ENCODE assay signal across 12 cellular contexts in genomic region chr5:5014836-5015235, GRCh38.
DNase-seq lines count a peak whose midpoint lies in the region; ATAC-seq and TF ChIP-seq lines count a peak whose summit lies in the region.
"Had no signal": no experiment of that assay in that cellular context is flagged by ENCODE, and none has a peak within 500 bp of the region (broad histone marks: within the 10 kb centered on the region; RNA-seq: fewer than 3 reads in every experiment).

No MANE protein-coding gene starts in this region.

- no peaks in the 10 kb centered on the region for H3K36me3 Mint-ChIP-seq in endodermal cell (ENCODE audit: low read depth)
- H3K36me3 Mint-ChIP-seq in nephron (ENCODE audit: low read depth) = no peaks in the 10 kb centered on the region
- H3K36me3 Mint-ChIP-seq: CD4-positive, CD25-positive, alpha-beta regulatory T cell had no signal

- 20 to 45% methylated on average over 3 to 4 of the region's 4 CpGs for WGBS in endodermal cell (ENCODE audit: insufficient coverage in 1 of 2, insufficient read length in 1 of 2), 2 experiments
- WGBS in trophoblast cell (ENCODE audit: extremely low coverage, insufficient coverage, insufficient read length) = no CpG with 5 or more reads among the region's 4 CpGs

- no peak overlapping the region for H2BK12ac ChIP-seq in trophoblast cell (ENCODE audit: low read length)

- no peak overlapping the region for H2AFZ ChIP-seq in trophoblast cell (ENCODE audit: insufficient read depth, low read length, poor library complexity)

- H3K9me3 Mint-ChIP-seq in endodermal cell (peaks cover 13% of the 10 kb centered on the region), nephron (peaks cover 2% of the 10 kb centered on the region)

- no peaks in the 10 kb centered on the region for H3K4me1 ChIP-seq in endodermal cell (ENCODE audit: control insufficient read depth, insufficient read depth, low read length)
- H3K4me1 ChIP-seq in trophoblast cell (ENCODE audit: control insufficient read depth in 1 of 2, insufficient read depth in 2 of 2, low read length in 2 of 2) = no peaks in the 10 kb centered on the region

- TF ChIP-seq CTCF in endodermal cell (conservative IDR thresholded peaks at IDR 0.05) = no peak
- TF ChIP-seq CTCF in nephron (IDR thresholded peaks at IDR 0.05; ENCODE audit: unreplicated experiment in 3 of 3) = no peak

- H3K9ac ChIP-seq in endodermal cell (ENCODE audit: extremely low read depth, low read length, poor library complexity, severe bottlenecking) (no peak overlapping the region), trophoblast cell (ENCODE audit: low read length) (no peak overlapping the region)

- H3K9me3 ChIP-seq in endodermal cell (ENCODE audit: control insufficient read depth, low read length) (no peaks in the 10 kb centered on the region), trophoblast cell (ENCODE audit: insufficient read depth, low read depth, low read length) (peaks cover 4% of the 10 kb centered on the region)

- H3K27me3 ChIP-seq in endodermal cell (ENCODE audit: control insufficient read depth, insufficient read depth, low read length, poor library complexity, severe bottlenecking) = no peaks in the 10 kb centered on the region
- no peaks in the 10 kb centered on the region for H3K27me3 ChIP-seq in trophoblast cell (ENCODE audit: insufficient read depth, low read length)

- H2BK5ac ChIP-seq in trophoblast cell (ENCODE audit: low read depth, low read length, poor library complexity) = no peak overlapping the region

- DNase-seq in EH (ENCODE audit: low read depth) (peak; percentile 84), M059J (ENCODE audit: low read depth) (peak; percentile 97), endodermal cell (peak; percentile 82), NCI-H2227 (lab: John Stamatoyannopoulos, UW; ENCODE audit: unreplicated experiment) (no peak), UCSD-AML1 (lab: John Stamatoyannopoulos, UW; ENCODE audit: unreplicated experiment) (no peak), trophoblast cell (no peak)
- DNase-seq: activated CD4-positive, alpha-beta T cell treated with anti-CD3 and anti-CD28 coated beads for 1 hour; amniotic stem cell; CD4-positive, CD25-positive, alpha-beta regulatory T cell; NCI-H1417 treated with DMSO at 0.1 percent for 48 hours had no signal

- no peak overlapping the region for H4K12ac ChIP-seq in trophoblast cell (ENCODE audit: low read depth, low read length)

- no peak for ATAC-seq in GM21526 (IDR thresholded peaks at IDR 0.05; ENCODE audit: low FRiP score, unreplicated experiment)

- no peak overlapping the region for H4K91ac ChIP-seq in trophoblast cell (ENCODE audit: low read depth, low read length)

- H2AK5ac ChIP-seq in trophoblast cell (ENCODE audit: low read length) = no peak overlapping the region

- H3K79me1 ChIP-seq in trophoblast cell (ENCODE audit: low read length) = no peaks in the 10 kb centered on the region

- H3K79me2 ChIP-seq in trophoblast cell (ENCODE audit: control insufficient read depth, insufficient read depth, low read length, poor library complexity) = no peaks in the 10 kb centered on the region

- H3K27ac ChIP-seq in endodermal cell (ENCODE audit: low read depth, low read length) = peak overlapping the region; percentile 89
- H3K27ac ChIP-seq in trophoblast cell (ENCODE audit: low read depth, low read length) = no peak overlapping the region

- no peak overlapping the region for H2BK120ac ChIP-seq in trophoblast cell (ENCODE audit: insufficient read depth, low read length, poor library complexity)

- no peak overlapping the region for H3K4ac ChIP-seq in trophoblast cell (ENCODE audit: low read depth, low read length)

- no peak overlapping the region for H3K4me2 ChIP-seq in trophoblast cell (ENCODE audit: low read length)

- H3K4me1 Mint-ChIP-seq in endodermal cell (peaks cover 11% of the 10 kb centered on the region), nephron (peaks cover 21% of the 10 kb centered on the region)
- H3K4me1 Mint-ChIP-seq: CD4-positive, CD25-positive, alpha-beta regulatory T cell had no signal

- H3K14ac ChIP-seq in trophoblast cell (ENCODE audit: low read length) = no peak overlapping the region

- H3K4me3 Mint-ChIP-seq in endodermal cell (no peak overlapping the region), nephron (no peak overlapping the region)
- H3K4me3 Mint-ChIP-seq: CD4-positive, CD25-positive, alpha-beta regulatory T cell had no signal

- H3K4me3 ChIP-seq in endodermal cell (ENCODE audit: low read length) = no peak overlapping the region
- H3K4me3 ChIP-seq in trophoblast cell (ENCODE audit: low read depth, low read length) = no peak overlapping the region

- H3K36me3 ChIP-seq in endodermal cell (ENCODE audit: control insufficient read depth, insufficient read depth, low read length) (no peaks in the 10 kb centered on the region), trophoblast cell (ENCODE audit: control insufficient read depth in 1 of 2, insufficient read depth in 2 of 2, low read length in 2 of 2) (no peaks in the 10 kb centered on the region)

- no peak overlapping the region for H3K23ac ChIP-seq in trophoblast cell (ENCODE audit: low read length)

- H4K8ac ChIP-seq in trophoblast cell (ENCODE audit: low read depth, low read length) = no peak overlapping the region

- H3K27me3 Mint-ChIP-seq in endodermal cell (ENCODE audit: insufficient read depth) (peaks cover 4% of the 10 kb centered on the region), nephron (ENCODE audit: low read depth) (peaks cover 5% of the 10 kb centered on the region)
- H3K27me3 Mint-ChIP-seq: CD4-positive, CD25-positive, alpha-beta regulatory T cell had no signal

- H3K27ac Mint-ChIP-seq in endodermal cell (no peak overlapping the region), nephron (peak overlapping the region in 2 of 3 experiments; percentile 70 to 71)
- H3K27ac Mint-ChIP-seq: CD4-positive, CD25-positive, alpha-beta regulatory T cell had no signal

- H3K18ac ChIP-seq in trophoblast cell (ENCODE audit: low read length) = no peak overlapping the region

Comparison
In these comparisons a context has a peak if more than half of its experiments do, and no peak if none do; other contexts are left out.
1. DNase-seq: peak in EH (single experiment), M059J (single experiment) and endodermal cell (single experiment); none in NCI-H2227 (single experiment), UCSD-AML1 (single experiment) and trophoblast cell (0 of 2).